Comparison of ENCODE assay signal across 9 cellular contexts in the genomic region with DNA sequence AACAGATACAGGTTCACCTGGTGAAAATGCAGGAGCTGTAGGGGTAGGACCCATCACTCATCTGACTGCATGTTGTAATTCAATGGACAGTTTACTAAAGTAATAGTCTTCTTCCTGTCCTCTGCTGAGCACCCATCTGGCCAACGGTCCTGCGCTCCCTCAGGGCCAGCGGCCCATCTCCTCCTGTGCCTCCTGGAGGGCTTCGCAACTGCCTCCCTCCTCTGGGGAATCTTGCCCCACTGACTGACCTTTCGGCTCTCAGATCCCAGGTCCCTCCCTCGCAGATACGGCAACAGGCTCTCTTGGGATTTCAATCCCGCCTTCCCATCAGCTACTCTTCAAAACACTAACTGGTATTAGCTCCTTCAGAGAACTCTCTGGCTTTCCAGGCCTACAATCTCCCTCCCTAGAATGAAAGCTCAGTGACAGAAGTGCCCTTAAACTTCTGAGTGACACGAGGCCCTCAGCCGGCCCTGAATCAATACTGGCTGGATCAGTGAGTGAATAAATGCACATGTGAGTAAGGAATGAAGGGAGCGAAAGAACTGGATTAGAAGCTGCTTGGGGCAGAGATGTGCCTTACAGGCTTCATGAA. TPM values are rescaled to one million over a fixed set of nuclear protein-coding genes. Genes with fewer than 3 reads are reported as not detected.
A peak's percentile ranks its signal among the peaks of the same experiment; 100 is the strongest.
DNase-seq lines count a peak whose midpoint lies in the region; ATAC-seq and TF ChIP-seq lines count a peak whose summit lies in the region.
"Had no signal": no experiment of that assay in that cellular context is flagged by ENCODE, and none has a peak within 500 bp of the region (broad histone marks: within the 10 kb centered on the region; RNA-seq: fewer than 3 reads in every experiment).

No MANE protein-coding gene starts in this region.

- 69% methylated on average over 11 of the region's 11 CpGs for WGBS in liver
- WGBS in upper lobe of left lung, 2 donors: 53 to 64% methylated on average over 11 of the region's 11 CpGs

- H3K27me3 ChIP-seq in liver (ENCODE audit: control insufficient read depth in 4 of 4, insufficient read depth in 4 of 4, low read length in 3 of 4): no peaks in the 10 kb centered on the region
- H3K27me3 ChIP-seq in upper lobe of left lung: no peaks in the 10 kb centered on the region

- no peak for TF ChIP-seq CTCF in liver (IDR thresholded peaks at IDR 0.05; ENCODE audit: low read depth, low read length, missing input control)
- TF ChIP-seq CTCF in upper lobe of left lung (IDR thresholded peaks at IDR 0.05): no peak

- no peak for TF ChIP-seq POLR2A in upper lobe of left lung (IDR thresholded peaks at IDR 0.05)

- H3K27me3 Mint-ChIP-seq in activated naive CD4-positive, alpha-beta T cell treated with anti-CD3 and anti-CD28 coated beads, Interleukin-2, amount 50 U/mL, for 24 hours: no peaks in the 10 kb centered on the region
- no peaks in the 10 kb centered on the region for H3K27me3 Mint-ChIP-seq in activated naive CD8-positive, alpha-beta T cell treated with anti-CD3 and anti-CD28 coated beads for 36 hours

- peaks cover 26% of the 10 kb centered on the region for H3K4me1 Mint-ChIP-seq in activated naive CD4-positive, alpha-beta T cell treated with anti-CD3 and anti-CD28 coated beads, Interleukin-2, amount 50 U/mL, for 24 hours
- H3K4me1 Mint-ChIP-seq in activated naive CD8-positive, alpha-beta T cell treated with anti-CD3 and anti-CD28 coated beads for 36 hours: peaks cover 23% of the 10 kb centered on the region

- peak overlapping the region; percentile 96 for H3K4me3 Mint-ChIP-seq in activated naive CD4-positive, alpha-beta T cell treated with anti-CD3 and anti-CD28 coated beads, Interleukin-2, amount 50 U/mL, for 24 hours
- H3K4me3 Mint-ChIP-seq in activated naive CD8-positive, alpha-beta T cell treated with anti-CD3 and anti-CD28 coated beads for 36 hours: peak overlapping the region; percentile 91

- DNase-seq in activated naive CD4-positive, alpha-beta T cell (lab: John Stamatoyannopoulos, UW): no peak
- DNase-seq in activated naive CD8-positive, alpha-beta T cell treated with anti-CD3 and anti-CD28 coated beads for 36 hours: no peak
- DNase-seq in upper lobe of left lung: peak in 1 of 2 donors; percentile 36
- no peak for DNase-seq in foreskin melanocyte
- DNase-seq in DMS53 treated with DMSO at 0.1 percent for 48 hours (lab: John Stamatoyannopoulos, UW; ENCODE audit: unreplicated experiment): no peak
- DNase-seq: islet precursor cell had no signal

- H3K4me1 ChIP-seq in liver (ENCODE audit: control insufficient read depth in 4 of 4, insufficient read depth in 4 of 4, low read length in 3 of 4): peaks cover 8 to 24% (median 20%) of the 10 kb centered on the region in 4 donors
- peaks cover 19 to 39% (median 29%) of the 10 kb centered on the region in 4 donors for H3K4me1 ChIP-seq in upper lobe of left lung

- H3K36me3 ChIP-seq in liver (ENCODE audit: control insufficient read depth in 4 of 4, insufficient read depth in 3 of 4, low read depth in 1 of 4, low read length in 3 of 4): no peaks in the 10 kb centered on the region
- H3K36me3 ChIP-seq in upper lobe of left lung: no peaks in the 10 kb centered on the region

- ATAC-seq in upper lobe of left lung (ENCODE audit: low FRiP score in 2 of 2) (no peak), GM18867 (IDR thresholded peaks at IDR 0.05; ENCODE audit: unreplicated experiment) (no peak)

- H3K27ac ChIP-seq in liver (ENCODE audit: low read depth in 1 of 2, low read length in 2 of 2) (peak overlapping the region; percentile 67 to 93), upper lobe of left lung (peak overlapping the region; percentile 85 to 91 (median 88))

- peaks cover 2% of the 10 kb centered on the region for H3K36me3 Mint-ChIP-seq in activated naive CD4-positive, alpha-beta T cell treated with anti-CD3 and anti-CD28 coated beads, Interleukin-2, amount 50 U/mL, for 24 hours
- no peaks in the 10 kb centered on the region for H3K36me3 Mint-ChIP-seq in activated naive CD8-positive, alpha-beta T cell treated with anti-CD3 and anti-CD28 coated beads for 36 hours

- H3K27ac Mint-ChIP-seq in activated naive CD4-positive, alpha-beta T cell treated with anti-CD3 and anti-CD28 coated beads, Interleukin-2, amount 50 U/mL, for 24 hours: peak overlapping the region; percentile 91
- peak overlapping the region; percentile 91 for H3K27ac Mint-ChIP-seq in activated naive CD8-positive, alpha-beta T cell treated with anti-CD3 and anti-CD28 coated beads for 36 hours

- no peak for TF ChIP-seq RAD21 in liver (IDR thresholded peaks at IDR 0.05)

- H3K9ac ChIP-seq in liver (ENCODE audit: low read depth in 1 of 2, low read length in 2 of 2): peak overlapping the region in 1 of 2 donors; percentile 60

- TF ChIP-seq EP300 in upper lobe of left lung (IDR thresholded peaks at IDR 0.05): no peak

- H3K9me3 ChIP-seq in liver (ENCODE audit: control insufficient read depth in 4 of 4, low read length in 3 of 4) (no peaks in the 10 kb centered on the region), upper lobe of left lung (no peaks in the 10 kb centered on the region)

- H3K9me3 Mint-ChIP-seq in activated naive CD4-positive, alpha-beta T cell treated with anti-CD3 and anti-CD28 coated beads, Interleukin-2, amount 50 U/mL, for 24 hours: no peaks in the 10 kb centered on the region
- no peaks in the 10 kb centered on the region for H3K9me3 Mint-ChIP-seq in activated naive CD8-positive, alpha-beta T cell treated with anti-CD3 and anti-CD28 coated beads for 36 hours

- H3K4me3 ChIP-seq in liver (ENCODE audit: low read depth in 1 of 3, low read length in 3 of 3): peak overlapping the region in 2 of 3 donors; percentile 74 to 77
- peak overlapping the region in 2 of 4 donors; percentile 78 to 97 for H3K4me3 ChIP-seq in upper lobe of left lung

TF ChIP-seq in liver, 16 proteins besides CTCF, POLR2A, EP300 and RAD21:
- TF ChIP-seq GABPA (IDR thresholded peaks at IDR 0.05 in 1 of 2, conservative IDR thresholded peaks at IDR 0.05 in 1 of 2) (no peak), HNF4G (IDR thresholded peaks at IDR 0.05) (no peak), SP1 (IDR thresholded peaks at IDR 0.05) (no peak), ZBTB33 (IDR thresholded peaks at IDR 0.05) (no peak), NR2F2 (IDR thresholded peaks at IDR 0.05) (no peak), REST (IDR thresholded peaks at IDR 0.05) (no peak), RXRA (IDR thresholded peaks at IDR 0.05) (no peak), YY1 (IDR thresholded peaks at IDR 0.05) (no peak), HNF4A (conservative IDR thresholded peaks at IDR 0.05) (no peak), FOXA2 (IDR thresholded peaks at IDR 0.05) (no peak)
- TF ChIP-seq, protein P1, sequence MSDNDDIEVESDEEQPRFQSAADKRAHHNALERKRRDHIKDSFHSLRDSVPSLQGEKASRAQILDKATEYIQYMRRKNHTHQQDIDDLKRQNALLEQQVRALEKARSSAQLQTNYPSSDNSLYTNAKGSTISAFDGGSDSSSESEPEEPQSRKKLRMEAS (IDR thresholded peaks at IDR 0.05): no peak

RNA-seq across cellular contexts. Expression of gene PEMT, which starts 1.3 kb away (rescaled TPM):
- total RNA-seq in activated naive CD8-positive, alpha-beta T cell treated with anti-CD3 and anti-CD28 coated beads for 36 hours: 10 to 100 TPM; 34.0 to 40.0 TPM
- 100 to 1,000 TPM in 1 of 2 donors, 10 to 100 TPM in 1; 64.6 to 180 TPM for total RNA-seq in liver
- 100 to 1,000 TPM; 189 to 211 TPM for polyA plus RNA-seq in liver
- 10 to 100 TPM; 16.6 to 44.9 (median 32.2) TPM for total RNA-seq in upper lobe of left lung
